In genomic region chr4:55866290-55866907, GRCh38 we compare ENCODE assay signal across 8 cellular contexts. TPM values are rescaled to one million over a fixed set of nuclear protein-coding genes. Genes with fewer than 3 reads are reported as not detected.
DNase-seq lines count a peak whose midpoint lies in the region; ATAC-seq and TF ChIP-seq lines count a peak whose summit lies in the region.

No MANE protein-coding gene starts in this region.

- H3K27ac ChIP-seq in A673 (ENCODE audit: low read depth, low read length, poor library complexity, severe bottlenecking): peak overlapping the region; percentile 57
- peak overlapping the region; percentile 92 for H3K27ac ChIP-seq in SK-N-MC
- H3K27ac ChIP-seq in esophagus squamous epithelium: peak overlapping the region; percentile 65 to 87 (median 80)

- H3K4me1 ChIP-seq in A673 (ENCODE audit: insufficient read depth, low read length, poor library complexity, severe bottlenecking): peaks cover 19% of the 10 kb centered on the region
- peaks cover 11 to 33% (median 13%) of the 10 kb centered on the region in 3 donors for H3K4me1 ChIP-seq in esophagus squamous epithelium

- H3K9ac ChIP-seq in SK-N-MC (ENCODE audit: insufficient read length): peak overlapping the region; percentile 49

- no peak for TF ChIP-seq POLR2A in esophagus squamous epithelium (IDR thresholded peaks at IDR 0.05)

- H3K4me3 ChIP-seq in A673 (ENCODE audit: low read depth, low read length, poor library complexity, severe bottlenecking) (no peak overlapping the region), SK-N-MC (peak overlapping the region; percentile 53), esophagus squamous epithelium (no peak overlapping the region)

- CTCF ChIA-PET in A673 (lab: Charles Lee): no interaction called here

- H3K27me3 ChIP-seq in A673 (replicated peaks; ENCODE audit: insufficient read depth, low read depth, low read length, poor library complexity) (no peaks in the 10 kb centered on the region), esophagus squamous epithelium (no peaks in the 10 kb centered on the region)

- POLR2A ChIA-PET in A673 (lab: Charles Lee; ENCODE audit: low non-redundant PET): no interaction called here

- TF ChIP-seq CTCF in A673 (conservative IDR thresholded peaks at IDR 0.05; ENCODE audit: low read depth, low read length): no peak
- TF ChIP-seq CTCF in esophagus squamous epithelium (IDR thresholded peaks at IDR 0.05): no peak

- intact Hi-C loops in A673 (cut with micrococcal nuclease; ENCODE audit: unreplicated experiment) (loop anchor here (10.0 kb wide), 2 partner anchors 322 to 462 kb away; partner anchors contain the start of gene CLOCK), esophagus squamous epithelium (cut with DNase I) (no loop called here)

- peak; percentile 65 for DNase-seq in A673 (ENCODE audit: low spot score)
- no peak for DNase-seq in SK-N-MC (ENCODE audit: low read depth, low spot score)
- DNase-seq in esophagus squamous epithelium (lab: John Stamatoyannopoulos, UW): no peak
- peak; percentile 96 for DNase-seq in renal cortical epithelial cell (ENCODE audit: low read depth)
- no peak for DNase-seq in NCI-H510A (lab: John Stamatoyannopoulos, UW)
- DNase-seq in epidermal melanocyte (ENCODE audit: insufficient read length, low spot score): no peak

- no TSS peak for BruUV-seq in A673 (replicated peaks; lab: Mats Ljungman, UMichigan)

- WGBS in esophagus squamous epithelium, 2 donors: 39 to 47% methylated on average over 2 of the region's 2 CpGs

- H3K9me3 ChIP-seq in A673 (ENCODE audit: low read depth, low read length, poor library complexity, severe bottlenecking) (no peaks in the 10 kb centered on the region), SK-N-MC (ENCODE audit: low read depth, low read length) (no peaks in the 10 kb centered on the region), esophagus squamous epithelium (no peaks in the 10 kb centered on the region)

- ATAC-seq in GM18861 (IDR thresholded peaks at IDR 0.05; ENCODE audit: unreplicated experiment) (peak; percentile 88), HG03095 (IDR thresholded peaks at IDR 0.05; ENCODE audit: unreplicated experiment) (peak; percentile 89)

- H3K36me3 ChIP-seq in A673 (ENCODE audit: insufficient read depth, low read length, poor library complexity, severe bottlenecking) (peaks cover 7% of the 10 kb centered on the region), SK-N-MC (ENCODE audit: insufficient read depth, low read length) (peaks cover 30% of the 10 kb centered on the region), esophagus squamous epithelium (peaks cover 0 to 73% (median 3%) of the 10 kb centered on the region in 3 donors)

RNA-seq across cellular contexts. Expression of gene EXOC1, which starts 13.0 kb away (rescaled TPM):
- total RNA-seq in A673 (2021) (12.0 and 14.6 TPM in 2 replicates), esophagus squamous epithelium (10 to 100 TPM; 28.5 to 43.7 (median 41.7) TPM), renal cortical epithelial cell (50.9 and 62.6 TPM in 2 replicates)

RNA-seq across cellular contexts. Expression of gene EXOC1L, which starts 46.8 kb away (rescaled TPM):
- total RNA-seq in A673 (2021) (not detected in 2 replicates), esophagus squamous epithelium (not detected), renal cortical epithelial cell (not detected in 2 replicates)

Comparison
In these comparisons a context has a peak if more than half of its experiments do, and no peak if none do; other contexts are left out.
1. DNase-seq: peak in A673 (single experiment) and renal cortical epithelial cell (single experiment); none in SK-N-MC (single experiment), esophagus squamous epithelium (single experiment), NCI-H510A (single experiment) and epidermal melanocyte (single experiment).
2. Peak in every context shown above with its lines, with median percentiles within 50 percentile points of each other: H3K27ac ChIP-seq.